ENCODE assay signal across 9 cellular contexts in genomic region chr16:22670551-22670970, GRCh38.
A peak's percentile ranks its signal among the peaks of the same experiment; 100 is the strongest.
DNase-seq lines count a peak whose midpoint lies in the region; ATAC-seq and TF ChIP-seq lines count a peak whose summit lies in the region.
"Had no signal": no experiment of that assay in that cellular context is flagged by ENCODE, and none has a peak within 500 bp of the region (broad histone marks: within the 10 kb centered on the region; RNA-seq: fewer than 3 reads in every experiment).

No MANE protein-coding gene starts in this region.

- H3K36me3 ChIP-seq in SJCRH30 (no peaks in the 10 kb centered on the region), lower lobe of right lung (no peaks in the 10 kb centered on the region)

- H3K27ac ChIP-seq in SJCRH30, result peak overlapping the region; percentile 15; the same call in 1 of the 2 replicates
- no peak overlapping the region for H3K27ac ChIP-seq in lower lobe of right lung

- ATAC-seq in lower lobe of right lung (peak; percentile 23 to 39), GM19395 (IDR thresholded peaks at IDR 0.05; ENCODE audit: unreplicated experiment) (no peak), HG03175 (IDR thresholded peaks at IDR 0.05; ENCODE audit: unreplicated experiment) (no peak), HG03378 (IDR thresholded peaks at IDR 0.05; ENCODE audit: unreplicated experiment) (no peak)

- peaks cover 5% of the 10 kb centered on the region; the same call in 1 of the 2 replicates for H3K4me1 ChIP-seq in SJCRH30
- H3K4me1 ChIP-seq in lower lobe of right lung, result no peaks in the 10 kb centered on the region

- no peaks in the 10 kb centered on the region; the same call in 1 of the 2 replicates for H3K27me3 ChIP-seq in SJCRH30
- H3K27me3 ChIP-seq in lower lobe of right lung (ENCODE audit: low read depth), result no peaks in the 10 kb centered on the region

- no peak for TF ChIP-seq CTCF in lower lobe of right lung (IDR thresholded peaks at IDR 0.05)

- intact Hi-C loops in lower lobe of right lung (cut with DNase I), result no loop called here

- no peaks in the 10 kb centered on the region for H3K9me3 ChIP-seq in SJCRH30 (replicated peaks)
- H3K9me3 ChIP-seq in lower lobe of right lung, result no peaks in the 10 kb centered on the region

- H3K4me3 ChIP-seq in SJCRH30 (peak overlapping the region; percentile 42), lower lobe of right lung (no peak overlapping the region)

- peak; percentile 76 for DNase-seq in DMS 273 (lab: John Stamatoyannopoulos, UW; ENCODE audit: unreplicated experiment)
- DNase-seq in GM19240 (ENCODE audit: insufficient read length, low spot score), result peak; percentile 81
- DNase-seq in SJCRH30, result peak; percentile 88 to 94
- no peak for DNase-seq in lower lobe of right lung
- no peak for DNase-seq in stimulated activated CD4-positive, alpha-beta T cell treated with anti-CD3 and anti-CD28 coated beads, Interleukin-12 subunit alpha, Interleukin-12 subunit beta, amount 100 ng/mL, for 4 hours
- DNase-seq: HCEC 1CT had no signal

Comparison
In these comparisons a context has a peak if more than half of its experiments do, and no peak if none do; other contexts are left out.
1. DNase-seq: peak in DMS 273 (single experiment), GM19240 (single experiment) and SJCRH30 (2 of 2); none in lower lobe of right lung (single experiment) and stimulated activated CD4-positive, alpha-beta T cell treated with anti-CD3 and anti-CD28 coated beads, Interleukin-12 subunit alpha, Interleukin-12 subunit beta, amount 100 ng/mL, for 4 hours (single experiment).
2. ATAC-seq: peak in lower lobe of right lung (2 of 2); none in GM19395 (single experiment), HG03175 (single experiment) and HG03378 (single experiment).